Comparison of ENCODE assay signal across 9 cellular contexts in genomic region chr2:159030674-159031380, GRCh38.
A peak's percentile ranks its signal among the peaks of the same experiment; 100 is the strongest.
DNase-seq lines count a peak whose midpoint lies in the region; ATAC-seq and TF ChIP-seq lines count a peak whose summit lies in the region.
"Had no signal": no experiment of that assay in that cellular context is flagged by ENCODE, and none has a peak within 500 bp of the region (broad histone marks: within the 10 kb centered on the region; RNA-seq: fewer than 3 reads in every experiment).

No MANE protein-coding gene starts in this region.

- POLR2A ChIA-PET in Caco-2 (lab: Charles Lee): interaction anchor here (0.6 to 0.8 kb wide), 2 partner anchors 62 to 94 kb away, joined by 3 to 4 read pairs; partner anchors contain the start of gene TANC1

- H3K9me3 ChIP-seq in Caco-2 (no peaks in the 10 kb centered on the region), ovary (no peaks in the 10 kb centered on the region)

- no peak overlapping the region for H3K27ac ChIP-seq in ovary

- H3K27me3 Mint-ChIP-seq in Caco-2 (ENCODE audit: insufficient read depth, unreplicated experiment): no peaks in the 10 kb centered on the region
- no peaks in the 10 kb centered on the region for H3K27me3 Mint-ChIP-seq in activated T-helper 2 cell treated with anti-CD3 and anti-CD28 coated beads, Interferon-gamma antibody, Interleukin-2, Interleukin-4, amounts not matched to agents 10 μg/mL and 5 μg/mL and 100 μg/mL, durations not matched to agents 14 hours and 24 hours and 36 hours (ENCODE audit: low read depth)

- no peak for TF ChIP-seq EP300 in ovary (IDR thresholded peaks at IDR 0.05)

- WGBS in ovary, 3 donors: 2 to 4% (median 3%) methylated on average over 2 of the region's 2 CpGs

- no peak for TF ChIP-seq POLR2A in ovary (IDR thresholded peaks at IDR 0.05)

- ATAC-seq in GM21423 (IDR thresholded peaks at IDR 0.05; ENCODE audit: unreplicated experiment): no peak

- peak overlapping the region; percentile 42 for H3K4me3 Mint-ChIP-seq in Caco-2 (ENCODE audit: unreplicated experiment)
- no peak overlapping the region for H3K4me3 Mint-ChIP-seq in activated T-helper 2 cell treated with anti-CD3 and anti-CD28 coated beads, Interferon-gamma antibody, Interleukin-2, Interleukin-4, amounts not matched to agents 10 μg/mL and 5 μg/mL and 100 μg/mL, durations not matched to agents 14 hours and 24 hours and 36 hours (ENCODE audit: low read depth)

- DNase-seq in Caco-2 (peak; percentile 63 to 85), SK-N-DZ (ENCODE audit: low spot score) (peak; percentile 37), fibroblast of villous mesenchyme (ENCODE audit: low read depth) (peak; percentile 94), ovary (peak; percentile 70 to 83 (median 79)), medulla oblongata (ENCODE audit: extremely low spot score) (no peak), NCI-H1436 treated with DMSO at 0.1 percent for 48 hours (lab: John Stamatoyannopoulos, UW) (no peak)
- DNase-seq in activated T-helper 2 cell treated with anti-CD3 and anti-CD28 coated beads, Interferon-gamma antibody, Interleukin-2, Interleukin-4, amounts not matched to agents 10 μg/mL and 5 μg/mL and 100 μg/mL, durations not matched to agents 14 hours and 24 hours and 36 hours (ENCODE audit: low spot score): no peak
- DNase-seq: effector memory CD4-positive, alpha-beta T cell had no signal

- BruUV-seq in Caco-2 (replicated peaks; lab: Mats Ljungman, UMichigan): no TSS peak

- H3K27ac Mint-ChIP-seq in Caco-2 (ENCODE audit: unreplicated experiment): peak overlapping the region; percentile 91
- no peak overlapping the region for H3K27ac Mint-ChIP-seq in activated T-helper 2 cell treated with anti-CD3 and anti-CD28 coated beads, Interferon-gamma antibody, Interleukin-2, Interleukin-4, amounts not matched to agents 10 μg/mL and 5 μg/mL and 100 μg/mL, durations not matched to agents 14 hours and 24 hours and 36 hours

- peaks cover 2% of the 10 kb centered on the region; the same call in 1 of the 2 replicates for H3K36me3 ChIP-seq in Caco-2 (ENCODE audit: control insufficient read depth, insufficient read depth, low read length)
- no peaks in the 10 kb centered on the region for H3K36me3 ChIP-seq in ovary

- no peaks in the 10 kb centered on the region for H3K27me3 ChIP-seq in Caco-2 (replicated peaks; ENCODE audit: control insufficient read depth, insufficient read depth, low read length)
- H3K27me3 ChIP-seq in ovary: no peaks in the 10 kb centered on the region

- no peak for TF ChIP-seq CTCF in Caco-2 (IDR thresholded peaks at IDR 0.05; ENCODE audit: insufficient read depth in 1 of 2, low read depth in 1 of 2, low read length in 1 of 2, severe bottlenecking in 1 of 2, unreplicated experiment in 1 of 2)
- no peak for TF ChIP-seq CTCF in fibroblast of villous mesenchyme (IDR thresholded peaks at IDR 0.05; ENCODE audit: insufficient read depth, low read depth, low read length)
- no peak for TF ChIP-seq CTCF in ovary (IDR thresholded peaks at IDR 0.05)

- peaks cover 5% of the 10 kb centered on the region for H3K36me3 Mint-ChIP-seq in Caco-2 (ENCODE audit: insufficient read depth, unreplicated experiment)
- H3K36me3 Mint-ChIP-seq in activated T-helper 2 cell treated with anti-CD3 and anti-CD28 coated beads, Interferon-gamma antibody, Interleukin-2, Interleukin-4, amounts not matched to agents 10 μg/mL and 5 μg/mL and 100 μg/mL, durations not matched to agents 14 hours and 24 hours and 36 hours (ENCODE audit: low read depth): no peaks in the 10 kb centered on the region

- intact Hi-C loops in Caco-2 (cut with micrococcal nuclease; ENCODE audit: unreplicated experiment): loop anchor here (1.0 to 2.0 kb wide), 3 partner anchors 36 to 130 kb away; partner anchors contain the start of gene TANC1
- intact Hi-C loops in ovary (cut with DNase I): loop anchor here in 1 of 4 donors (5.0 kb wide), 1 partner anchor 209 kb away; no protein-coding TSS in a partner anchor
- intact Hi-C loops in activated T-helper 2 cell treated with anti-CD3 and anti-CD28 coated beads, Interferon-gamma antibody, Interleukin-2, Interleukin-4, amounts not matched to agents 10 μg/mL and 5 μg/mL and 100 μg/mL, durations not matched to agents 14 hours and 24 hours and 36 hours (cut with micrococcal nuclease): no loop called here

- CTCF ChIA-PET in Caco-2 (lab: Charles Lee): interaction anchor here (1.2 to 2.0 kb wide), 3 partner anchors 32 to 88 kb away, joined by 4 to 12 read pairs (median 7); no protein-coding TSS in a partner anchor

- H3K4me1 Mint-ChIP-seq in Caco-2 (ENCODE audit: low read depth, unreplicated experiment): peaks cover 55% of the 10 kb centered on the region
- H3K4me1 Mint-ChIP-seq in activated T-helper 2 cell treated with anti-CD3 and anti-CD28 coated beads, Interferon-gamma antibody, Interleukin-2, Interleukin-4, amounts not matched to agents 10 μg/mL and 5 μg/mL and 100 μg/mL, durations not matched to agents 14 hours and 24 hours and 36 hours (ENCODE audit: low read depth): no peaks in the 10 kb centered on the region

- no peak overlapping the region for H3K4me3 ChIP-seq in Caco-2 (ENCODE audit: low read depth, low read length)
- H3K4me3 ChIP-seq in fibroblast of villous mesenchyme (ENCODE audit: low read depth, low read length): no peak overlapping the region
- no peak overlapping the region for H3K4me3 ChIP-seq in ovary

- peaks cover 10% of the 10 kb centered on the region for H3K9me3 Mint-ChIP-seq in Caco-2 (ENCODE audit: unreplicated experiment)
- H3K9me3 Mint-ChIP-seq in activated T-helper 2 cell treated with anti-CD3 and anti-CD28 coated beads, Interferon-gamma antibody, Interleukin-2, Interleukin-4, amounts not matched to agents 10 μg/mL and 5 μg/mL and 100 μg/mL, durations not matched to agents 14 hours and 24 hours and 36 hours: no peaks in the 10 kb centered on the region

- peaks cover 44% of the 10 kb centered on the region for H3K4me1 ChIP-seq in Caco-2
- peaks cover 28% of the 10 kb centered on the region for H3K4me1 ChIP-seq in ovary (ENCODE audit: insufficient read depth)

Comparison
In these comparisons a context has a peak if more than half of its experiments do, and no peak if none do; other contexts are left out.
1. DNase-seq: peak in Caco-2 (2 of 2), SK-N-DZ (single experiment), fibroblast of villous mesenchyme (single experiment) and ovary (5 of 5); none in medulla oblongata (single experiment), NCI-H1436 treated with DMSO at 0.1 percent for 48 hours (single experiment) and activated T-helper 2 cell treated with anti-CD3 and anti-CD28 coated beads, Interferon-gamma antibody, Interleukin-2, Interleukin-4, amounts not matched to agents 10 μg/mL and 5 μg/mL and 100 μg/mL, durations not matched to agents 14 hours and 24 hours and 36 hours (single experiment).